ENCODE assay signal across 15 cellular contexts in the genomic region with DNA sequence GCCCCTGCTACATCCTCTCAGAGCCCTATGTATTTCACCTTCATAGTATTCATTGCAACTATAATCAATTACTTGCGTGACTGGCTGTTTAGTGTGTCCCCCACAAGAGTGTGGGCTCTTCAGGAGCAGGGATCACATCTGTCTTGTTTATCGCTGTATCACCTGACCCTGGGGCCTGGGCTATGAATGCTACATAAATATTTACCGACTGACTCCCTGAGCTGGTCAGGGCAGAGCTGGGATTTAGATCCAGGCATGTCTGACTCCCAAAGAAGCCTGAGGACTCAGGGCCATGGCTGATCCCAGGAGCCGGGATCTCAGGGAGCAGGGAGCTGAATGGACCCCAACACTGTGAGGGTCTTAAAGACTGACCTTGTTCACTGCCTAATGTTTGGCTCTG. TPM values are rescaled to one million over a fixed set of nuclear protein-coding genes. Genes with fewer than 3 reads are reported as not detected.
DNase-seq lines count a peak whose midpoint lies in the region; TF ChIP-seq lines count a peak whose summit lies in the region.
"Had no signal": no experiment of that assay in that cellular context is flagged by ENCODE, and none has a peak within 500 bp of the region (broad histone marks: within the 10 kb centered on the region; RNA-seq: fewer than 3 reads in every experiment).

No MANE protein-coding gene starts in this region.

- H3K27me3 ChIP-seq in adrenal gland: no peaks in the 10 kb centered on the region
- H3K27me3 ChIP-seq in muscle layer of duodenum (ENCODE audit: low read depth, low read length): no peaks in the 10 kb centered on the region
- H3K27me3 ChIP-seq in tibial artery: no peaks in the 10 kb centered on the region
- H3K27me3 ChIP-seq: dorsolateral prefrontal cortex had no signal

- WGBS in adrenal gland, 4 donors: 60 to 92% (median 68%) methylated on average over 2 to 4 of the region's 4 CpGs

- no peak for DNase-seq in activated T-cell treated with anti-CD3 and anti-CD28 coated beads, Interleukin-2, amount 50 U/mL, for 24 hours
- no peak for DNase-seq in activated T-cell treated with anti-CD3 and anti-CD28 coated beads, Interleukin-2, amount 50 U/mL, for 48 hours
- DNase-seq in adrenal gland (no peak), tibial artery (no peak), NCI-H2171 (lab: John Stamatoyannopoulos, UW) (no peak), DMS 273 treated with DMSO at 0.1 percent for 48 hours (lab: John Stamatoyannopoulos, UW) (no peak), NCI-H2196 (lab: John Stamatoyannopoulos, UW; ENCODE audit: unreplicated experiment) (no peak)
- DNase-seq: activated gamma-delta T cell treated with Interleukin-2 at 50 U/mL for 16 hours; dorsolateral prefrontal cortex; GDM1; mammary epithelial cell; NCI-H1417 treated with DMSO at 0.1 percent for 48 hours; NCI-H748 treated with DMSO at 0.1 percent for 48 hours; stimulated activated CD8-positive, alpha-beta memory T cell treated with anti-CD3 and anti-CD28 coated beads, Interleukin-4, amount 100 ng/mL, for 48 hours had no signal

- H3K9me3 Mint-ChIP-seq in activated T-cell treated with anti-CD3 and anti-CD28 coated beads, Interleukin-2, amount 50 U/mL, for 24 hours: no peaks in the 10 kb centered on the region

- H3K9me3 ChIP-seq in adrenal gland (replicated peaks in 1 of 3) (no peaks in the 10 kb centered on the region), muscle layer of duodenum (ENCODE audit: control insufficient read depth in 1 of 2, low read length in 2 of 2) (no peaks in the 10 kb centered on the region), tibial artery (no peaks in the 10 kb centered on the region)

- H3K4me1 Mint-ChIP-seq in activated T-cell treated with anti-CD3 and anti-CD28 coated beads, Interleukin-2, amount 50 U/mL, for 24 hours (ENCODE audit: low read depth): peaks cover 20% of the 10 kb centered on the region

- peaks cover 15% of the 10 kb centered on the region for H3K36me3 Mint-ChIP-seq in activated T-cell treated with anti-CD3 and anti-CD28 coated beads, Interleukin-2, amount 50 U/mL, for 24 hours (ENCODE audit: low read depth)

- peak overlapping the region in 3 of 5 donors; percentile 82 to 96 (median 91) for H3K27ac ChIP-seq in adrenal gland
- H3K27ac ChIP-seq in muscle layer of duodenum (ENCODE audit: low read length): peak overlapping the region; percentile 58
- H3K27ac ChIP-seq in tibial artery: peak overlapping the region; percentile 90 to 97

- no peaks in the 10 kb centered on the region for H3K27me3 Mint-ChIP-seq in activated T-cell treated with anti-CD3 and anti-CD28 coated beads, Interleukin-2, amount 50 U/mL, for 24 hours

- TF ChIP-seq CTCF in adrenal gland (IDR thresholded peaks at IDR 0.05) (no peak), tibial artery (IDR thresholded peaks at IDR 0.05) (no peak)

- intact Hi-C loops in adrenal gland (cut with DNase I): loop anchor here in 1 of 2 donors (10.0 kb wide), 1 partner anchor 149 kb away; no protein-coding TSS in a partner anchor
- intact Hi-C loops in tibial artery (cut with DNase I; ENCODE audit: low total_unique reads): loop anchor here (10.0 kb wide), 1 partner anchor 111 kb away; no protein-coding TSS in a partner anchor

- no peak for TF ChIP-seq POLR2A in adrenal gland (IDR thresholded peaks at IDR 0.05)

- peak overlapping the region; percentile 33 for H3K27ac Mint-ChIP-seq in activated T-cell treated with anti-CD3 and anti-CD28 coated beads, Interleukin-2, amount 50 U/mL, for 24 hours

- peaks cover 31 to 44% of the 10 kb centered on the region in 2 donors for H3K4me1 ChIP-seq in adrenal gland (replicated peaks in 1 of 2)
- H3K4me1 ChIP-seq in muscle layer of duodenum (ENCODE audit: control insufficient read depth in 1 of 2, insufficient read depth in 2 of 2, low read length in 2 of 2): peaks cover 11 to 49% of the 10 kb centered on the region in 2 donors
- peaks cover 20 to 56% (median 45%) of the 10 kb centered on the region in 4 donors for H3K4me1 ChIP-seq in tibial artery

- H3K36me3 ChIP-seq in adrenal gland (replicated peaks in 1 of 2) (peaks cover 0 to 53% of the 10 kb centered on the region in 2 donors), muscle layer of duodenum (ENCODE audit: control insufficient read depth in 1 of 2, insufficient read depth in 2 of 2, low read length in 2 of 2) (peaks cover 10 to 30% of the 10 kb centered on the region in 2 donors), tibial artery (peaks cover 20 to 60% (median 48%) of the 10 kb centered on the region in 3 donors)

- H3K4me3 ChIP-seq in adrenal gland: no peak overlapping the region
- H3K4me3 ChIP-seq in muscle layer of duodenum (ENCODE audit: low read depth in 1 of 2, low read length in 2 of 2): no peak overlapping the region
- no peak overlapping the region for H3K4me3 ChIP-seq in tibial artery
- H3K4me3 ChIP-seq: dorsolateral prefrontal cortex had no signal

- no peak overlapping the region for H3K4me3 Mint-ChIP-seq in activated T-cell treated with anti-CD3 and anti-CD28 coated beads, Interleukin-2, amount 50 U/mL, for 24 hours

RNA-seq across cellular contexts. Expression of gene AHDC1, which starts 49.7 kb away (rescaled TPM):
- 100 to 1,000 TPM in 1 of 8 donors, 10 to 100 TPM in 7; 43.9 to 111 (median 71.8) TPM for total RNA-seq in adrenal gland
- polyA plus RNA-seq in adrenal gland: 10 to 100 TPM; 10.4 to 98.5 (median 27.0) TPM
